In genomic region chr10:61470730-61471129, GRCh38 we compare ENCODE assay signal across 26 cellular contexts. TPM values are rescaled to one million over a fixed set of nuclear protein-coding genes. Genes with fewer than 3 reads are reported as not detected.
"Had no signal": no experiment of that assay in that cellular context is flagged by ENCODE, and none has a peak within 500 bp of the region (broad histone marks: within the 10 kb centered on the region; RNA-seq: fewer than 3 reads in every experiment).

No MANE protein-coding gene starts in this region.

- H3K4me1 ChIP-seq: Peyer's patch, SJSA1 had no signal

- H3K4me2 ChIP-seq: KMS-11, PC-9 had no signal

- H3K4me3 ChIP-seq: PC-9, Peyer's patch, SJSA1, SK-N-MC had no signal

- H3K9me3 ChIP-seq: Peyer's patch, SJSA1 had no signal

- H3K36me3 ChIP-seq: Peyer's patch, SJSA1 had no signal

- H3K27me3 ChIP-seq: Peyer's patch, SJSA1 had no signal

- ATAC-seq: T-cell had no signal

- DNase-seq: Kasumi-1, MM.1S, NCI-H1048, NCI-H1105, NCI-H1417, NCI-H1436 treated with DMSO at 0.1 percent for 48 hours, NCI-H1694, NCI-H187 treated with DMSO at 0.1 percent for 48 hours, NCI-H2029 treated with DMSO at 0.1 percent for 48 hours, NCI-H2171 treated with DMSO at 0.1 percent for 48 hours, NCI-H345, NCI-H446 treated with DMSO at 0.1 percent for 48 hours, NCI-H510A treated with DMSO at 0.1 percent for 48 hours, NCI-H526, NCI-H82, OCI-M1, Peyer's patch, Right ventricle myocardium superior, SIG-M5, SW 1271, T-cell had no signal

- H3K9ac ChIP-seq: KMS-11 had no signal

- H3K27ac ChIP-seq: KMS-11, PC-9, Peyer's patch, SJSA1, SK-N-MC had no signal

- H2AFZ ChIP-seq: PC-9 had no signal

RNA-seq across cellular contexts. Expression of gene TMEM26, which starts 17.5 kb away (rescaled TPM):
- total RNA-seq: HT-29, PC-9, SJSA1, T-cell had no signal
